ENCODE assay signal across 22 cellular contexts in genomic region chr11:1522081-1522424, GRCh38. TPM values are rescaled to one million over a fixed set of nuclear protein-coding genes. Genes with fewer than 3 reads are reported as not detected.
A peak's percentile ranks its signal among the peaks of the same experiment; 100 is the strongest.
DNase-seq lines count a peak whose midpoint lies in the region; ATAC-seq and TF ChIP-seq lines count a peak whose summit lies in the region.
"Had no signal": no experiment of that assay in that cellular context is flagged by ENCODE, and none has a peak within 500 bp of the region (broad histone marks: within the 10 kb centered on the region; RNA-seq: fewer than 3 reads in every experiment).

No MANE protein-coding gene starts in this region.

- no peak overlapping the region for H3K4me3 Mint-ChIP-seq in T-helper 17 cell
- H3K4me3 Mint-ChIP-seq: type B pancreatic cell had no signal

- DNase-seq in GM12864 (ENCODE audit: low read depth), result no peak
- no peak for DNase-seq in T-helper 17 cell
- no peak for DNase-seq in NK-92 (lab: John Stamatoyannopoulos, UW; ENCODE audit: unreplicated experiment)
- no peak for DNase-seq in GOT3 (lab: John Stamatoyannopoulos, UW)
- no peak for DNase-seq in NCI-H2029 (lab: John Stamatoyannopoulos, UW)
- DNase-seq: activated CD8-positive, alpha-beta memory T cell treated with anti-CD3 and anti-CD28 coated beads for 24 hours; effector memory CD4-positive, alpha-beta T cell; hypothalamus; kidney glomerular epithelial cell; MV-4-11; NCI-H2107; NCI-H82; nucleus accumbens; RPMI8226; stimulated activated CD4-positive, alpha-beta T cell treated with anti-CD3 and anti-CD28 coated beads, Interleukin-2, amount 100 ng/mL, for 48 hours; stimulated activated CD8-positive, alpha-beta memory T cell treated with anti-CD3 and anti-CD28 coated beads, Interleukin-4, amount 100 ng/mL, for 48 hours; T-helper 1 cell had no signal

- H3K9me3 ChIP-seq in T-helper 17 cell (ENCODE audit: control insufficient read depth, low read length, poor library complexity, severe bottlenecking), result no peaks in the 10 kb centered on the region

- H3K4me1 Mint-ChIP-seq in T-helper 17 cell, result peaks cover 31% of the 10 kb centered on the region

- ATAC-seq in GM19452 (IDR thresholded peaks at IDR 0.05; ENCODE audit: unreplicated experiment) (peak; percentile 24), HG03039 (IDR thresholded peaks at IDR 0.05; ENCODE audit: unreplicated experiment) (peak; percentile 27), T-helper 17 cell (no peak), HG02642 (IDR thresholded peaks at IDR 0.05; ENCODE audit: poor library complexity, unreplicated experiment) (no peak)
- ATAC-seq: sciatic nerve had no signal

- peak overlapping the region; percentile 43 for H3K27ac Mint-ChIP-seq in T-helper 17 cell
- H3K27ac Mint-ChIP-seq: type B pancreatic cell had no signal

- H3K27me3 Mint-ChIP-seq in T-helper 17 cell, result no peaks in the 10 kb centered on the region
- H3K27me3 Mint-ChIP-seq: type B pancreatic cell had no signal

- H3K4me3 ChIP-seq in GM12864 (ENCODE audit: low read depth, low read length), result peak overlapping the region; percentile 18; the same call in 1 of the 2 replicates

- no peaks in the 10 kb centered on the region for H3K36me3 Mint-ChIP-seq in T-helper 17 cell (ENCODE audit: low read depth)
- H3K36me3 Mint-ChIP-seq: type B pancreatic cell had no signal

- no peak for TF ChIP-seq CTCF in GM12864 (IDR thresholded peaks at IDR 0.05; ENCODE audit: low read depth, low read length, missing control alignments)

RNA-seq across cellular contexts. Expression of gene MOB2, which starts 35.5 kb away (rescaled TPM):
- total RNA-seq in T-helper 17 cell, result 10 to 100 TPM; 65.0 to 65.7 TPM

RNA-seq across cellular contexts. Expression of gene DUSP8, which starts 50.0 kb away (rescaled TPM):
- total RNA-seq in T-helper 17 cell, result 10 to 100 TPM; 79.5 to 90.1 TPM

Comparison
In these comparisons a context has a peak if more than half of its experiments do, and no peak if none do; other contexts are left out.
1. ATAC-seq: peak in GM19452 (single experiment) and HG03039 (single experiment); none in T-helper 17 cell (single experiment) and HG02642 (single experiment).